In the genomic region with DNA sequence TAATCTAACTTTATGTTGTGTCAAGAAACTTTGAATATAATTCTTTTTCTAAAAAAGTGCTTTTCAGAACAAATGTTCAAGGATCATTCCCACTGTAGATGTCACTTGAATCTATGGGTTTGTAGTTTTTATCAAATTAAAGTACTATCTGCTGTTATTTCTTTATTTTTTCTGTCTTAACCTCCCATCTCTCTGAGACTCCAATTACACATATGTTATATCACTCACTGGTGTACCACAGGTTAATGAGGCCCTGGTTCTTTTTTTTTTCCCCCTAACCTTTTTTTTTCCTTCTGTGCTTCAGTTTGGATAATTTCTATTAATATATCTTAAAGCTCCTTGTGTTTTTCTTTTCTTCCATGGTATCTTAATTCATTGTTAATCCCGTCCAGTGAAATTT, we compare ENCODE assay signal across 20 cellular contexts.
DNase-seq lines count a peak whose midpoint lies in the region; ATAC-seq and TF ChIP-seq lines count a peak whose summit lies in the region.
"Had no signal": no experiment of that assay in that cellular context is flagged by ENCODE, and none has a peak within 500 bp of the region (broad histone marks: within the 10 kb centered on the region; RNA-seq: fewer than 3 reads in every experiment).

No MANE protein-coding gene starts in this region.

- H3K9me3 ChIP-seq in left ventricle myocardium inferior (replicated peaks) (peaks cover 25% of the 10 kb centered on the region), testis (no peaks in the 10 kb centered on the region)

- TF ChIP-seq POLR2A in testis (IDR thresholded peaks at IDR 0.05) = no peak

- intact Hi-C loops in left ventricle myocardium inferior (cut with micrococcal nuclease) (no loop called here), left ventricle myocardium superior (cut with micrococcal nuclease) (no loop called here), testis (cut with DNase I; ENCODE audit: low total_unique reads) (no loop called here)
- intact Hi-C loops in activated T-helper 1 cell treated with anti-CD3 and anti-CD28 coated beads, Interleukin-12 subunit alpha, Interleukin-12 subunit beta, Interleukin-2, Interleukin-4 antibody, amounts not matched to agents 30 ng/mL and 10 ng/mL and 1 ng/mL, durations not matched to agents 14 hours and 24 hours and 36 hours (cut with micrococcal nuclease) = no loop called here

- H3K27me3 Mint-ChIP-seq in central memory CD8-positive, alpha-beta T cell = no peaks in the 10 kb centered on the region
- no peaks in the 10 kb centered on the region for H3K27me3 Mint-ChIP-seq in osteocyte (ENCODE audit: unreplicated experiment)
- H3K27me3 Mint-ChIP-seq in activated T-helper 1 cell treated with anti-CD3 and anti-CD28 coated beads, Interleukin-12 subunit alpha, Interleukin-12 subunit beta, Interleukin-2, Interleukin-4 antibody, amounts not matched to agents 30 ng/mL and 10 ng/mL and 1 ng/mL, durations not matched to agents 14 hours and 24 hours and 36 hours (ENCODE audit: insufficient read depth) = no peaks in the 10 kb centered on the region

- ATAC-seq in left ventricle myocardium superior = no peak
- no peak for ATAC-seq in central memory CD8-positive, alpha-beta T cell (replicated peaks; ENCODE audit: extremely low read depth, poor library complexity, severe bottlenecking)
- ATAC-seq: A549, HCT116 had no signal

- peaks cover 12% of the 10 kb centered on the region for H3K36me3 ChIP-seq in left ventricle myocardium inferior
- H3K36me3 ChIP-seq in testis (ENCODE audit: low read depth, missing control alignments) = no peaks in the 10 kb centered on the region

- H3K27ac ChIP-seq in left ventricle myocardium inferior (replicated peaks) (peak overlapping the region; percentile 49), testis (no peak overlapping the region)
- H3K27ac ChIP-seq: A549 had no signal

- peaks cover 15% of the 10 kb centered on the region for H3K9me3 Mint-ChIP-seq in central memory CD8-positive, alpha-beta T cell
- peaks cover 20% of the 10 kb centered on the region for H3K9me3 Mint-ChIP-seq in osteocyte (ENCODE audit: unreplicated experiment)
- H3K9me3 Mint-ChIP-seq in activated T-helper 1 cell treated with anti-CD3 and anti-CD28 coated beads, Interleukin-12 subunit alpha, Interleukin-12 subunit beta, Interleukin-2, Interleukin-4 antibody, amounts not matched to agents 30 ng/mL and 10 ng/mL and 1 ng/mL, durations not matched to agents 14 hours and 24 hours and 36 hours = peaks cover 31% of the 10 kb centered on the region

- no peak for DNase-seq in left ventricle myocardium inferior
- no peak for DNase-seq in left ventricle myocardium superior
- DNase-seq in central memory CD8-positive, alpha-beta T cell (ENCODE audit: low spot score in 2 of 2) = no peak
- DNase-seq in osteocyte (ENCODE audit: extremely low spot score, unreplicated experiment) = no peak
- no peak for DNase-seq in stimulated activated CD4-positive, alpha-beta T cell treated with anti-CD3 and anti-CD28 coated beads, Interleukin-4, amount 100 ng/mL, for 24 hours
- no peak for DNase-seq in activated T-helper 1 cell treated with anti-CD3 and anti-CD28 coated beads, Interleukin-12 subunit alpha, Interleukin-12 subunit beta, Interleukin-2, Interleukin-4 antibody, amounts not matched to agents 30 ng/mL and 10 ng/mL and 1 ng/mL, durations not matched to agents 14 hours and 24 hours and 36 hours (ENCODE audit: low spot score)
- DNase-seq in testis = no peak
- DNase-seq: COR-L47, EL, KBM-7, MV-4-11, NCI-H1417, NCI-H187 treated with DMSO at 0.1 percent for 48 hours, NCI-H2171 treated with DMSO at 0.1 percent for 48 hours, NCI-H446 treated with DMSO at 0.1 percent for 48 hours, OCI-M1, RPMI8226, SIG-M5 had no signal

- WGBS in testis, 2 donors = 69% methylated on average over 1 of the region's 1 CpG

- peaks cover 12% of the 10 kb centered on the region for H3K4me1 ChIP-seq in left ventricle myocardium inferior
- H3K4me1 ChIP-seq in testis = no peaks in the 10 kb centered on the region
- H3K4me1 ChIP-seq: A549 had no signal

- H3K4me3 ChIP-seq in left ventricle myocardium inferior = no peak overlapping the region
- H3K4me3 ChIP-seq in testis = no peak overlapping the region
- H3K4me3 ChIP-seq: A549 had no signal

- TF ChIP-seq CTCF in left ventricle myocardium inferior (IDR thresholded peaks at IDR 0.05; ENCODE audit: borderline replicate concordance) (no peak), osteocyte (IDR thresholded peaks at IDR 0.05) (no peak), testis (IDR thresholded peaks at IDR 0.05) (no peak)

- peak overlapping the region; percentile 13 for H3K27ac Mint-ChIP-seq in central memory CD8-positive, alpha-beta T cell (ENCODE audit: low read depth)
- peak overlapping the region; percentile 84 for H3K27ac Mint-ChIP-seq in osteocyte (ENCODE audit: unreplicated experiment)
- no peak overlapping the region for H3K27ac Mint-ChIP-seq in activated T-helper 1 cell treated with anti-CD3 and anti-CD28 coated beads, Interleukin-12 subunit alpha, Interleukin-12 subunit beta, Interleukin-2, Interleukin-4 antibody, amounts not matched to agents 30 ng/mL and 10 ng/mL and 1 ng/mL, durations not matched to agents 14 hours and 24 hours and 36 hours

- no peaks in the 10 kb centered on the region for H3K4me1 Mint-ChIP-seq in central memory CD8-positive, alpha-beta T cell
- peaks cover 40% of the 10 kb centered on the region for H3K4me1 Mint-ChIP-seq in osteocyte (ENCODE audit: unreplicated experiment)
- H3K4me1 Mint-ChIP-seq in activated T-helper 1 cell treated with anti-CD3 and anti-CD28 coated beads, Interleukin-12 subunit alpha, Interleukin-12 subunit beta, Interleukin-2, Interleukin-4 antibody, amounts not matched to agents 30 ng/mL and 10 ng/mL and 1 ng/mL, durations not matched to agents 14 hours and 24 hours and 36 hours (ENCODE audit: low read depth) = peaks cover 6% of the 10 kb centered on the region

- no peak overlapping the region for H3K4me3 Mint-ChIP-seq in central memory CD8-positive, alpha-beta T cell
- no peak overlapping the region for H3K4me3 Mint-ChIP-seq in osteocyte (ENCODE audit: unreplicated experiment)
- no peak overlapping the region for H3K4me3 Mint-ChIP-seq in activated T-helper 1 cell treated with anti-CD3 and anti-CD28 coated beads, Interleukin-12 subunit alpha, Interleukin-12 subunit beta, Interleukin-2, Interleukin-4 antibody, amounts not matched to agents 30 ng/mL and 10 ng/mL and 1 ng/mL, durations not matched to agents 14 hours and 24 hours and 36 hours

- peaks cover 2% of the 10 kb centered on the region for H3K36me3 Mint-ChIP-seq in central memory CD8-positive, alpha-beta T cell (ENCODE audit: insufficient read depth)
- H3K36me3 Mint-ChIP-seq in osteocyte (ENCODE audit: unreplicated experiment) = peaks cover 25% of the 10 kb centered on the region
- H3K36me3 Mint-ChIP-seq in activated T-helper 1 cell treated with anti-CD3 and anti-CD28 coated beads, Interleukin-12 subunit alpha, Interleukin-12 subunit beta, Interleukin-2, Interleukin-4 antibody, amounts not matched to agents 30 ng/mL and 10 ng/mL and 1 ng/mL, durations not matched to agents 14 hours and 24 hours and 36 hours (ENCODE audit: low read depth) = peaks cover 53% of the 10 kb centered on the region

- H3K27me3 ChIP-seq in left ventricle myocardium inferior (ENCODE audit: low read depth) (no peaks in the 10 kb centered on the region), testis (no peaks in the 10 kb centered on the region)
